Comparison of ENCODE assay signal across 11 cellular contexts in the genomic region with DNA sequence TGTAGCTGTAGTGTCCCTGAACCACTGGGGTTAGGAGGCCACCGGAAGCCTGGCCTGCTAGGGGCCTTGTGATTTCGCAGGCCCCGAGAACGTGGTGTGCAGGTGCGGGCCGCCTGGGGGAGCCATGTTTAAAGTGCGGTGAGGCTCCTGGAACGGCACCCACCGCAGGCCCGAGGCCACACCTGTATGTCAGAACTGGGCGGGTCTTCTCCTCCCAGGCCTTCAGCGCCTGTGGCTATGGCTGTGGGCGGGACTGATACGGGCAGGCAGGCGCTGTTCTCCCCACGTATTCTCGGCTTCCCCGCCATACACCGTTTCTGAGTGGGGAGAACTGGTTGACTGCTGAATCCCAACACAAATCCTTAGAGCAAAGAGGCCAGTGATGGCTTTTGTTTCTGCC.
DNase-seq lines count a peak whose midpoint lies in the region; ATAC-seq, FAIRE-seq and TF ChIP-seq lines count a peak whose summit lies in the region.
"Had no signal": no experiment of that assay in that cellular context is flagged by ENCODE, and none has a peak within 500 bp of the region (broad histone marks: within the 10 kb centered on the region; RNA-seq: fewer than 3 reads in every experiment).

No MANE protein-coding gene starts in this region.

- TF ChIP-seq POLR2A in HepG2 (IDR thresholded peaks at IDR 0.05; ENCODE audit: insufficient read depth in 1 of 2, low read depth in 2 of 2, low read length in 2 of 2): no peak

- H3K9ac ChIP-seq in kidney (ENCODE audit: low read length in 2 of 2): no peak overlapping the region
- no peak overlapping the region for H3K9ac ChIP-seq in HepG2 (ENCODE audit: insufficient read depth, low read depth, low read length)
- H3K9ac ChIP-seq: BLaER1 treated with 17β-estradiol and CSF1 and Interleukin-3, amounts not matched to agents 10 nM and 100 nM had no signal

- H3K27ac Mint-ChIP-seq in stimulated activated naive CD8-positive, alpha-beta T cell treated with anti-CD3 and anti-CD28 coated beads, Interleukin-15, amount 100 ng/mL, for 72 hours: no peak overlapping the region
- H3K27ac Mint-ChIP-seq: activated B cell treated with CpG ODN at 0.5 μM for 24 hours had no signal

- no peaks in the 10 kb centered on the region for H3K4me1 ChIP-seq in kidney (ENCODE audit: control insufficient read depth in 1 of 2, insufficient read depth in 1 of 2, low read depth in 1 of 2, low read length in 2 of 2)
- no peaks in the 10 kb centered on the region for H3K4me1 ChIP-seq in HepG2 (ENCODE audit: insufficient read depth, low read length)

- H3K9me3 ChIP-seq in kidney (ENCODE audit: control insufficient read depth in 1 of 2, low read length in 2 of 2): no peaks in the 10 kb centered on the region
- no peaks in the 10 kb centered on the region for H3K9me3 ChIP-seq in HepG2 (ENCODE audit: low read length)
- H3K9me3 ChIP-seq: BLaER1 treated with 17β-estradiol and CSF1 and Interleukin-3, amounts not matched to agents 10 nM and 100 nM had no signal

- no peaks in the 10 kb centered on the region for H3K9me3 Mint-ChIP-seq in stimulated activated naive CD8-positive, alpha-beta T cell treated with anti-CD3 and anti-CD28 coated beads, Interleukin-15, amount 100 ng/mL, for 72 hours
- H3K9me3 Mint-ChIP-seq: activated B cell treated with CpG ODN at 0.5 μM for 24 hours had no signal

- no peak overlapping the region for H3K4me3 Mint-ChIP-seq in stimulated activated naive CD8-positive, alpha-beta T cell treated with anti-CD3 and anti-CD28 coated beads, Interleukin-15, amount 100 ng/mL, for 72 hours
- H3K4me3 Mint-ChIP-seq: activated B cell treated with CpG ODN at 0.5 μM for 24 hours had no signal

- TF ChIP-seq RAD21 in HepG2 (CRISPR knock-in tag; IDR thresholded peaks at IDR 0.05): no peak

- no peaks in the 10 kb centered on the region for H3K79me2 ChIP-seq in HepG2 (ENCODE audit: insufficient read depth, low read length)

- no peaks in the 10 kb centered on the region for H3K27me3 ChIP-seq in HepG2 (ENCODE audit: control insufficient read depth in 1 of 2, insufficient read depth in 2 of 2, low read length in 2 of 2)
- H3K27me3 ChIP-seq: BLaER1 treated with 17β-estradiol and CSF1 and Interleukin-3, amounts not matched to agents 10 nM and 100 nM had no signal

- TF ChIP-seq EP300 in HepG2 (IDR thresholded peaks at IDR 0.05; ENCODE audit: low read depth in 2 of 2, low read length in 2 of 2): no peak
- no peak for TF ChIP-seq EP300 in HepG2 (CRISPR knock-in tag; IDR thresholded peaks at IDR 0.05; ENCODE audit: borderline replicate concordance)

- FAIRE-seq in kidney (lab: Jason Lieb, UNC) (no peak), HepG2 (lab: Jason Lieb, UNC) (no peak)

- no peaks in the 10 kb centered on the region for H3K27me3 Mint-ChIP-seq in stimulated activated naive CD8-positive, alpha-beta T cell treated with anti-CD3 and anti-CD28 coated beads, Interleukin-15, amount 100 ng/mL, for 72 hours
- H3K27me3 Mint-ChIP-seq: activated B cell treated with CpG ODN at 0.5 μM for 24 hours had no signal

- TF ChIP-seq CTCF in kidney (IDR thresholded peaks at IDR 0.05; ENCODE audit: borderline replicate concordance, extremely low read depth, insufficient read depth) (no peak), HepG2 (CRISPR knock-in tag; IDR thresholded peaks at IDR 0.05) (no peak)

- 93% methylated on average over 13 of the region's 19 CpGs for WGBS in HepG2 (ENCODE audit: low lambda C conversion rate)

- intact Hi-C loops in kidney (cut with DNase I) (no loop called here), HepG2 (cut with micrococcal nuclease; ENCODE audit: unreplicated experiment) (no loop called here)

- no TSS peak for BruUV-seq in HepG2 (replicated peaks; lab: Mats Ljungman, UMichigan)

- H2AFZ ChIP-seq in HepG2 (ENCODE audit: low read length): no peak overlapping the region

- DNase-seq in stimulated activated naive CD8-positive, alpha-beta T cell treated with anti-CD3 and anti-CD28 coated beads, Interleukin-15, Interleukin-2, amounts not matched to agents 100 U/mL and 50 U/mL, for 24 hours: peak; percentile 42
- DNase-seq in stimulated activated naive CD8-positive, alpha-beta T cell treated with anti-CD3 and anti-CD28 coated beads, Interleukin-15, amount 100 ng/mL, for 72 hours: no peak
- DNase-seq in activated T-cell treated with anti-CD3 and anti-CD28 coated beads for 1 hour (ENCODE audit: low read depth): peak; percentile 20
- DNase-seq in kidney: peak; percentile 32
- DNase-seq in NCI-H748 treated with DMSO at 0.1 percent for 48 hours (lab: John Stamatoyannopoulos, UW): no peak
- DNase-seq in HepG2 (ENCODE audit: low spot score): no peak
- DNase-seq in RPMI8226: no peak
- DNase-seq in epidermal melanocyte (ENCODE audit: insufficient read length, low spot score): no peak
- DNase-seq: activated B cell treated with CpG ODN at 0.5 μM for 24 hours, erythroblast had no signal

- POLR2A ChIA-PET in HepG2 (lab: Yijun Ruan, JAX): no interaction called here

- H3K36me3 ChIP-seq in kidney (ENCODE audit: control insufficient read depth in 1 of 2, insufficient read depth in 2 of 2, low read length in 2 of 2): peaks cover 0 to 7% of the 10 kb centered on the region in 2 donors
- peaks cover 12 to 24% of the 10 kb centered on the region in 2 experiments; a peak in 4 of 5 replicates for H3K36me3 ChIP-seq in HepG2 (replicated peaks in 1 of 2; ENCODE audit: control insufficient read depth in 1 of 2, insufficient read depth in 2 of 2, low read length in 2 of 2)

- no peak overlapping the region for H3K4me2 ChIP-seq in HepG2 (ENCODE audit: low read depth, low read length)

- H3K27ac ChIP-seq in kidney (ENCODE audit: low read depth in 2 of 2, low read length in 2 of 2): no peak overlapping the region
- H3K27ac ChIP-seq in HepG2 (ENCODE audit: extremely low read length, insufficient read depth, low read length): no peak overlapping the region

- CTCF ChIA-PET in HepG2 (lab: Yijun Ruan, JAX; ENCODE audit: low intra/inter-chr PET ratio, low total read pairs): no interaction called here

- in situ Hi-C loops in HepG2 (cut with HindIII; ENCODE audit: extremely low pct_ligation_motif_present, low pct_unique_long_range_greater_than_20kb): no loop called here

- no peaks in the 10 kb centered on the region for H4K20me1 ChIP-seq in HepG2 (ENCODE audit: insufficient read depth, low read length)

- H3K4me3 ChIP-seq in kidney (ENCODE audit: low read length in 2 of 2) (no peak overlapping the region), HepG2 (replicated peaks in 1 of 3; ENCODE audit: insufficient read depth in 1 of 3, low read depth in 2 of 3, low read length in 3 of 3) (no peak overlapping the region)
- H3K4me3 ChIP-seq: BLaER1 treated with 17β-estradiol and CSF1 and Interleukin-3, amounts not matched to agents 10 nM and 100 nM had no signal

- ATAC-seq in stimulated activated naive CD8-positive, alpha-beta T cell treated with anti-CD3 and anti-CD28 coated beads, Interleukin-15, Interleukin-2, amounts not matched to agents 100 U/mL and 50 U/mL, for 24 hours: peak; percentile 47
- no peak for ATAC-seq in stimulated activated naive CD8-positive, alpha-beta T cell treated with anti-CD3 and anti-CD28 coated beads, Interleukin-15, amount 100 ng/mL, for 72 hours
- no peak for ATAC-seq in HepG2

- peaks cover 9% of the 10 kb centered on the region for H3K4me1 Mint-ChIP-seq in stimulated activated naive CD8-positive, alpha-beta T cell treated with anti-CD3 and anti-CD28 coated beads, Interleukin-15, amount 100 ng/mL, for 72 hours
- H3K4me1 Mint-ChIP-seq: activated B cell treated with CpG ODN at 0.5 μM for 24 hours had no signal

TF ChIP-seq in HepG2, 621 proteins besides CTCF, POLR2A, EP300 and RAD21:
- TF ChIP-seq STAG1 (CRISPR knock-in tag; IDR thresholded peaks at IDR 0.05): no peak
- no peak for TF ChIP-seq ZNF543 (CRISPR knock-in tag; IDR thresholded peaks at IDR 0.05)
- TF ChIP-seq CC2D1A (CRISPR knock-in tag; IDR thresholded peaks at IDR 0.05): no peak
- TF ChIP-seq FOXA1 (IDR thresholded peaks at IDR 0.05): no peak
- no peak for TF ChIP-seq FOXA1 (CRISPR knock-in tag; IDR thresholded peaks at IDR 0.05)
- TF ChIP-seq ZNF530 (CRISPR knock-in tag; IDR thresholded peaks at IDR 0.05; ENCODE audit: low read depth): no peak
- no peak for TF ChIP-seq ZBTB7B (CRISPR knock-in tag; IDR thresholded peaks at IDR 0.05)
- no peak for TF ChIP-seq ZNF552 (CRISPR knock-in tag; IDR thresholded peaks at IDR 0.05; ENCODE audit: borderline replicate concordance)
- TF ChIP-seq, protein P1, sequence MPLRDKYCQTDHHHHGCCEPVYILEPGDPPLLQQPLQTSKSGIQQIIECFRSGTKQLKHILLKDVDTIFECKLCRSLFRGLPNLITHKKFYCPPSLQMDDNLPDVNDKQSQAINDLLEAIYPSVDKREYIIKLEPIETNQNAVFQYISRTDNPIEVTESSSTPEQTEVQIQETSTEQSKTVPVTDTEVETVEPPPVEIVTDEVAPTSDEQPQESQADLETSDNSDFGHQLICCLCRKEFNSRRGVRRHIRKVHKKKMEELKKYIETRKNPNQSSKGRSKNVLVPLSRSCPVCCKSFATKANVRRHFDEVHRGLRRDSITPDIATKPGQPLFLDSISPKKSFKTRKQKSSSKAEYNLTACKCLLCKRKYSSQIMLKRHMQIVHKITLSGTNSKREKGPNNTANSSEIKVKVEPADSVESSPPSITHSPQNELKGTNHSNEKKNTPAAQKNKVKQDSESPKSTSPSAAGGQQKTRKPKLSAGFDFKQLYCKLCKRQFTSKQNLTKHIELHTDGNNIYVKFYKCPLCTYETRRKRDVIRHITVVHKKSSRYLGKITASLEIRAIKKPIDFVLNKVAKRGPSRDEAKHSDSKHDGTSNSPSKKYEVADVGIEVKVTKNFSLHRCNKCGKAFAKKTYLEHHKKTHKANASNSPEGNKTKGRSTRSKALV (CRISPR knock-in tag; IDR thresholded peaks at IDR 0.05): no peak
- TF ChIP-seq ZZZ3 (CRISPR knock-in tag; IDR thresholded peaks at IDR 0.05; ENCODE audit: borderline replicate concordance): no peak
- no peak for TF ChIP-seq RBAK (CRISPR knock-in tag; IDR thresholded peaks at IDR 0.05)
- TF ChIP-seq HOXA5 (CRISPR knock-in tag; IDR thresholded peaks at IDR 0.05): no peak
- no peak for TF ChIP-seq SOX6 (IDR thresholded peaks at IDR 0.05)
- no peak for TF ChIP-seq SOX6 (CRISPR knock-in tag; IDR thresholded peaks at IDR 0.05)

Comparison
In these comparisons a context has a peak if more than half of its experiments do, and no peak if none do; other contexts are left out.
1. DNase-seq: peak in stimulated activated naive CD8-positive, alpha-beta T cell treated with anti-CD3 and anti-CD28 coated beads, Interleukin-15, Interleukin-2, amounts not matched to agents 100 U/mL and 50 U/mL, for 24 hours (single experiment), activated T-cell treated with anti-CD3 and anti-CD28 coated beads for 1 hour (single experiment) and kidney (single experiment); none in stimulated activated naive CD8-positive, alpha-beta T cell treated with anti-CD3 and anti-CD28 coated beads, Interleukin-15, amount 100 ng/mL, for 72 hours (0 of 2), NCI-H748 treated with DMSO at 0.1 percent for 48 hours (single experiment), HepG2 (single experiment), RPMI8226 (single experiment) and epidermal melanocyte (single experiment).